In the genomic region with DNA sequence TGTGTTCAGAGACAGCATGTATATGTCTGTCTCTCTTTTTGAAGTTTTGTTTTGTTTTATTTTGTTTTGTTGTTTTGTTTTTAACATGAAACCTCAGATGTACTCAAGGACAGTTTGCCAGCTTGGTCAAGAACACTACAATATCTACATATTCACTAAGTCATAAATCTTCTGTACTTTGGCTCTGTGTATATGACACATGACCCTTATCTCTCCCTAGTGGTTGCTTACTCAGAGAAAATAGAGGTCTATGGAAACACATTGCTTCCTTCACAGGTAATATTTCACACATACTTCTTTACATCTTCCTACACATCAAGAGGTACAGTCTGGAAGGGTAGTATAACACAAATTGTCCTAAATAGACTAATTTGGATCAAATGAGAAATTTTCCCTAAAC, we compare ENCODE assay signal across 24 cellular contexts.
"Had no signal": no experiment of that assay in that cellular context is flagged by ENCODE, and none has a peak within 500 bp of the region (broad histone marks: within the 10 kb centered on the region; RNA-seq: fewer than 3 reads in every experiment).

No MANE protein-coding gene starts in this region.

- H3K9me3 ChIP-seq: neutrophil, right atrium auricular region, right lobe of liver, stomach, testis, thyroid gland, transverse colon, upper lobe of left lung had no signal

- H3K4me3 ChIP-seq: left ventricle myocardium inferior, lung, neural progenitor cell, right atrium auricular region, right lobe of liver, stomach, testis, thyroid gland, transverse colon, upper lobe of left lung had no signal

- H3K27me3 ChIP-seq: neural progenitor cell, neutrophil, right atrium auricular region, right lobe of liver, stomach, testis, thyroid gland, transverse colon, upper lobe of left lung had no signal

- H3K27ac ChIP-seq: left ventricle myocardium inferior, neural progenitor cell, neutrophil, parathyroid adenoma, right atrium auricular region, right lobe of liver, stomach, testis, thyroid gland, transverse colon, upper lobe of left lung had no signal

- DNase-seq: islet precursor cell; left ventricle myocardium inferior; mesendoderm; naive B cell; natural killer cell; nephron progenitor cell; occipital lobe; right lobe of liver; stimulated activated CD4-positive, alpha-beta T cell treated with anti-CD3 and anti-CD28 coated beads, Interleukin-12 subunit alpha, Interleukin-12 subunit beta, amount 100 ng/mL, for 4 hours; stimulated activated CD4-positive, alpha-beta T cell treated with anti-CD3 and anti-CD28 coated beads, Interleukin-15, amount 100 ng/mL, for 24 hours; stimulated activated CD4-positive, alpha-beta T cell treated with anti-CD3 and anti-CD28 coated beads, Interleukin-2, amount 100 ng/mL, for 24 hours; stimulated activated CD4-positive, alpha-beta T cell treated with anti-CD3 and anti-CD28 coated beads, Interleukin-4, amount 100 ng/mL, for 1 hour; stimulated activated naive B cell treated with anti-CD40 and anti-IgM and Interleukin-4, amounts not matched to agents 10 μg/mL and 1 μg/mL and 100 μg/mL, for 72 hours; stimulated activated naive CD8-positive, alpha-beta T cell treated with anti-CD3 and anti-CD28 coated beads, Interleukin-15, Interleukin-2, amounts not matched to agents 100 U/mL and 50 U/mL, for 24 hours; stomach; testis; thyroid gland; transverse colon; upper lobe of left lung had no signal

- H3K36me3 ChIP-seq: left ventricle myocardium inferior, neural progenitor cell, neutrophil, right atrium auricular region, right lobe of liver, stomach, thyroid gland, transverse colon, upper lobe of left lung had no signal

- H3K4me1 ChIP-seq: left ventricle myocardium inferior, neural progenitor cell, parathyroid adenoma, right atrium auricular region, right lobe of liver, stomach, testis, thyroid gland, transverse colon, upper lobe of left lung had no signal
